In the genomic region with DNA sequence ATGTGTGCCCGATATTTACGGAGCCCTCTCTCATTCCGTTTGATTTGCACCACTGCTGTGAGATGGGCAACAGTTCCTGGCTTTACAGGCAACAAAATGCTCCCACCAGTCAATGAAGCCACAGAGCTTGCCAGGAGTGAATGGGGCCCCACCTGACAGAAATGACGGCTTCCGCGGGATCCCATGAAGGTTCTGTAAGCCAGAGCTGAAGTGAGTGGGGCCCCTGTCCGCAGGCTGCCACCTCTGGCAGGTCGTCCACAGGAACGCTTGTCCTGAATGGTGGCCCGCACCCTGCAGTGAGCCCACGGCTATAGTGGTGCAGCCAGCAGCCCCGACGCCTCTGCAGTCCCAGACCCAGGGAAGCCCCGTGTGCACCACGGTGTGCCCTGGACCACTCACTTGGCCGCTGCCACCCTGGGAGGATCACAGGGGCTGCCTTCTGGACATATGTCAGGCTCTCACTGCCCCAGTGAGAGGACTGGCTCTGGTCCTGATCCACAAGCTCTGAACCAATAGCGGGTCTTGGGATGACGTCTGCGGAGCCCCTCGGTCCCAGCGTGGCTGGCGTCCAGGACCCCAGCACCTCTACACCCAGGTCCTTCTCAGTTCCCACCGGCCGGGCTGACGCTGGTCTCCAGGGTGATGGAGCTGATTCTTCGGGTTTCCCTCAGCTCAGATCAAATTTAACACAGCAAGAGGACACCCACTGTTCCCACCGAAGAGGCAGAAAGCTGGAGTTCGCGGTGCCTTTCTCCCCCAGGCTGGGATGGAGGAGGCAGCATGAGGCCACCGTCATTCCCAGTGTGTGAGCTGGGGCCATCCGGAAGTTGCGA, we compare ENCODE assay signal across 1 cellular context.
TF ChIP-seq lines count a peak whose summit lies in the region.

No MANE protein-coding gene starts in this region.

TF ChIP-seq in H1, 55 proteins besides CTCF, POLR2A, EP300 and RAD21:
- TF ChIP-seq TCF12 (IDR thresholded peaks at IDR 0.05; ENCODE audit: low read depth, low read length) (no peak), SP4 (IDR thresholded peaks at IDR 0.05; ENCODE audit: low read length) (no peak), CHD1 (IDR thresholded peaks at IDR 0.05; ENCODE audit: low read depth, low read length) (no peak), JUND (IDR thresholded peaks at IDR 0.05; ENCODE audit: low read length) (no peak), ZNF274 (IDR thresholded peaks at IDR 0.05; ENCODE audit: borderline replicate concordance, extremely low read depth, low read length) (no peak), SP1 (IDR thresholded peaks at IDR 0.05; ENCODE audit: low read depth, low read length) (no peak), CREB1 (IDR thresholded peaks at IDR 0.05) (no peak), RBBP5 (IDR thresholded peaks at IDR 0.05; ENCODE audit: borderline replicate concordance, low read depth, low read length) (no peak), HDAC2 (IDR thresholded peaks at IDR 0.05; ENCODE audit: borderline replicate concordance in 1 of 2, low read depth in 2 of 2, low read length in 2 of 2) (no peak), RFX5 (IDR thresholded peaks at IDR 0.05; ENCODE audit: borderline replicate concordance, low read depth, low read length) (no peak), POU5F1 (IDR thresholded peaks at IDR 0.05; ENCODE audit: low read depth, low read length) (no peak), SIRT6 (IDR thresholded peaks at IDR 0.05; ENCODE audit: low read length) (no peak), GABPA (IDR thresholded peaks at IDR 0.05; ENCODE audit: borderline replicate concordance, insufficient read depth, low read length) (no peak), PHF8 (conservative IDR thresholded peaks at IDR 0.05; ENCODE audit: low read depth, low read length) (no peak), SIX5 (IDR thresholded peaks at IDR 0.05; ENCODE audit: low read depth, low read length) (no peak)
- TF ChIP-seq, protein P1, sequence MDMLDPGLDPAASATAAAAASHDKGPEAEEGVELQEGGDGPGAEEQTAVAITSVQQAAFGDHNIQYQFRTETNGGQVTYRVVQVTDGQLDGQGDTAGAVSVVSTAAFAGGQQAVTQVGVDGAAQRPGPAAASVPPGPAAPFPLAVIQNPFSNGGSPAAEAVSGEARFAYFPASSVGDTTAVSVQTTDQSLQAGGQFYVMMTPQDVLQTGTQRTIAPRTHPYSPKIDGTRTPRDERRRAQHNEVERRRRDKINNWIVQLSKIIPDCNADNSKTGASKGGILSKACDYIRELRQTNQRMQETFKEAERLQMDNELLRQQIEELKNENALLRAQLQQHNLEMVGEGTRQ (IDR thresholded peaks at IDR 0.05; ENCODE audit: low read length), result no peak
- TF ChIP-seq, protein P2, sequence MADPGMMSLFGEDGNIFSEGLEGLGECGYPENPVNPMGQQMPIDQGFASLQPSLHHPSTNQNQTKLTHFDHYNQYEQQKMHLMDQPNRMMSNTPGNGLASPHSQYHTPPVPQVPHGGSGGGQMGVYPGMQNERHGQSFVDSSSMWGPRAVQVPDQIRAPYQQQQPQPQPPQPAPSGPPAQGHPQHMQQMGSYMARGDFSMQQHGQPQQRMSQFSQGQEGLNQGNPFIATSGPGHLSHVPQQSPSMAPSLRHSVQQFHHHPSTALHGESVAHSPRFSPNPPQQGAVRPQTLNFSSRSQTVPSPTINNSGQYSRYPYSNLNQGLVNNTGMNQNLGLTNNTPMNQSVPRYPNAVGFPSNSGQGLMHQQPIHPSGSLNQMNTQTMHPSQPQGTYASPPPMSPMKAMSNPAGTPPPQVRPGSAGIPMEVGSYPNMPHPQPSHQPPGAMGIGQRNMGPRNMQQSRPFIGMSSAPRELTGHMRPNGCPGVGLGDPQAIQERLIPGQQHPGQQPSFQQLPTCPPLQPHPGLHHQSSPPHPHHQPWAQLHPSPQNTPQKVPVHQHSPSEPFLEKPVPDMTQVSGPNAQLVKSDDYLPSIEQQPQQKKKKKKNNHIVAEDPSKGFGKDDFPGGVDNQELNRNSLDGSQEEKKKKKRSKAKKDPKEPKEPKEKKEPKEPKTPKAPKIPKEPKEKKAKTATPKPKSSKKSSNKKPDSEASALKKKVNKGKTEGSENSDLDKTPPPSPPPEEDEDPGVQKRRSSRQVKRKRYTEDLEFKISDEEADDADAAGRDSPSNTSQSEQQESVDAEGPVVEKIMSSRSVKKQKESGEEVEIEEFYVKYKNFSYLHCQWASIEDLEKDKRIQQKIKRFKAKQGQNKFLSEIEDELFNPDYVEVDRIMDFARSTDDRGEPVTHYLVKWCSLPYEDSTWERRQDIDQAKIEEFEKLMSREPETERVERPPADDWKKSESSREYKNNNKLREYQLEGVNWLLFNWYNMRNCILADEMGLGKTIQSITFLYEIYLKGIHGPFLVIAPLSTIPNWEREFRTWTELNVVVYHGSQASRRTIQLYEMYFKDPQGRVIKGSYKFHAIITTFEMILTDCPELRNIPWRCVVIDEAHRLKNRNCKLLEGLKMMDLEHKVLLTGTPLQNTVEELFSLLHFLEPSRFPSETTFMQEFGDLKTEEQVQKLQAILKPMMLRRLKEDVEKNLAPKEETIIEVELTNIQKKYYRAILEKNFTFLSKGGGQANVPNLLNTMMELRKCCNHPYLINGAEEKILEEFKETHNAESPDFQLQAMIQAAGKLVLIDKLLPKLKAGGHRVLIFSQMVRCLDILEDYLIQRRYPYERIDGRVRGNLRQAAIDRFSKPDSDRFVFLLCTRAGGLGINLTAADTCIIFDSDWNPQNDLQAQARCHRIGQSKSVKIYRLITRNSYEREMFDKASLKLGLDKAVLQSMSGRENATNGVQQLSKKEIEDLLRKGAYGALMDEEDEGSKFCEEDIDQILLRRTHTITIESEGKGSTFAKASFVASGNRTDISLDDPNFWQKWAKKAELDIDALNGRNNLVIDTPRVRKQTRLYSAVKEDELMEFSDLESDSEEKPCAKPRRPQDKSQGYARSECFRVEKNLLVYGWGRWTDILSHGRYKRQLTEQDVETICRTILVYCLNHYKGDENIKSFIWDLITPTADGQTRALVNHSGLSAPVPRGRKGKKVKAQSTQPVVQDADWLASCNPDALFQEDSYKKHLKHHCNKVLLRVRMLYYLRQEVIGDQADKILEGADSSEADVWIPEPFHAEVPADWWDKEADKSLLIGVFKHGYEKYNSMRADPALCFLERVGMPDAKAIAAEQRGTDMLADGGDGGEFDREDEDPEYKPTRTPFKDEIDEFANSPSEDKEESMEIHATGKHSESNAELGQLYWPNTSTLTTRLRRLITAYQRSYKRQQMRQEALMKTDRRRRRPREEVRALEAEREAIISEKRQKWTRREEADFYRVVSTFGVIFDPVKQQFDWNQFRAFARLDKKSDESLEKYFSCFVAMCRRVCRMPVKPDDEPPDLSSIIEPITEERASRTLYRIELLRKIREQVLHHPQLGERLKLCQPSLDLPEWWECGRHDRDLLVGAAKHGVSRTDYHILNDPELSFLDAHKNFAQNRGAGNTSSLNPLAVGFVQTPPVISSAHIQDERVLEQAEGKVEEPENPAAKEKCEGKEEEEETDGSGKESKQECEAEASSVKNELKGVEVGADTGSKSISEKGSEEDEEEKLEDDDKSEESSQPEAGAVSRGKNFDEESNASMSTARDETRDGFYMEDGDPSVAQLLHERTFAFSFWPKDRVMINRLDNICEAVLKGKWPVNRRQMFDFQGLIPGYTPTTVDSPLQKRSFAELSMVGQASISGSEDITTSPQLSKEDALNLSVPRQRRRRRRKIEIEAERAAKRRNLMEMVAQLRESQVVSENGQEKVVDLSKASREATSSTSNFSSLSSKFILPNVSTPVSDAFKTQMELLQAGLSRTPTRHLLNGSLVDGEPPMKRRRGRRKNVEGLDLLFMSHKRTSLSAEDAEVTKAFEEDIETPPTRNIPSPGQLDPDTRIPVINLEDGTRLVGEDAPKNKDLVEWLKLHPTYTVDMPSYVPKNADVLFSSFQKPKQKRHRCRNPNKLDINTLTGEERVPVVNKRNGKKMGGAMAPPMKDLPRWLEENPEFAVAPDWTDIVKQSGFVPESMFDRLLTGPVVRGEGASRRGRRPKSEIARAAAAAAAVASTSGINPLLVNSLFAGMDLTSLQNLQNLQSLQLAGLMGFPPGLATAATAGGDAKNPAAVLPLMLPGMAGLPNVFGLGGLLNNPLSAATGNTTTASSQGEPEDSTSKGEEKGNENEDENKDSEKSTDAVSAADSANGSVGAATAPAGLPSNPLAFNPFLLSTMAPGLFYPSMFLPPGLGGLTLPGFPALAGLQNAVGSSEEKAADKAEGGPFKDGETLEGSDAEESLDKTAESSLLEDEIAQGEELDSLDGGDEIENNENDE (IDR thresholded peaks at IDR 0.05; ENCODE audit: insufficient replicate concordance, low read length), result no peak
